Comparison of ENCODE assay signal across 11 cellular contexts in genomic region chr9:121283856-121284732, GRCh38. TPM values are rescaled to one million over a fixed set of nuclear protein-coding genes. Genes with fewer than 3 reads are reported as not detected.
DNase-seq lines count a peak whose midpoint lies in the region; ATAC-seq, FAIRE-seq and TF ChIP-seq lines count a peak whose summit lies in the region.
"Had no signal": no experiment of that assay in that cellular context is flagged by ENCODE, and none has a peak within 500 bp of the region (broad histone marks: within the 10 kb centered on the region; RNA-seq: fewer than 3 reads in every experiment).

No MANE protein-coding gene starts in this region.

- no peak overlapping the region for H3K4me2 ChIP-seq in A549

- H3K4me1 ChIP-seq in A549 (peaks cover 68% of the 10 kb centered on the region), Panc1 (ENCODE audit: control insufficient read depth, insufficient read depth, low read length) (peaks cover 94% of the 10 kb centered on the region), ovary (ENCODE audit: insufficient read depth) (peaks cover 68% of the 10 kb centered on the region)

- in situ Hi-C loops in Panc1 (cut with HindIII; ENCODE audit: low pct_unique_long_range_greater_than_20kb, low sequenced_read_pairs): no loop called here

- TF ChIP-seq CTCF in A549 (IDR thresholded peaks at IDR 0.05) (no peak), Panc1 (IDR thresholded peaks at IDR 0.05) (no peak), ovary (IDR thresholded peaks at IDR 0.05) (no peak)

- H3K4me3 ChIP-seq in A549 (no peak overlapping the region), Panc1 (ENCODE audit: low read depth in 2 of 2, low read length in 2 of 2) (no peak overlapping the region), ovary (no peak overlapping the region)
- H3K4me3 ChIP-seq: MG63 had no signal

- H3K27ac ChIP-seq in A549 (peak overlapping the region; percentile 92 to 93; a peak in 4 of 6 replicates), Panc1 (ENCODE audit: low read length) (peak overlapping the region; percentile 99), epithelial cell of prostate (peak overlapping the region; percentile 98), ovary (peak overlapping the region; percentile 93 to 94)
- H3K27ac ChIP-seq: C4-2B had no signal

- CTCF ChIA-PET in A549 (lab: Yijun Ruan, JAX): interaction anchor here (1.1 to 9.0 kb wide), 5 partner anchors 13 to 71 kb away, joined by 3 to 72 read pairs (median 4); no protein-coding TSS in a partner anchor
- CTCF ChIA-PET in Panc1 (lab: Charles Lee): interaction anchor here (0.6 kb wide), 1 partner anchor 60 kb away, joined by 3 read pairs; no protein-coding TSS in a partner anchor

- DNase-seq in A549 (ENCODE audit: low read depth in 1 of 2, low spot score in 1 of 2): no peak
- DNase-seq in Panc1 (ENCODE audit: low read depth, low spot score): no peak
- no peak for DNase-seq in epithelial cell of prostate (ENCODE audit: low read depth, low spot score)
- peak in 2 of 5 donors; percentile 18 to 20 for DNase-seq in ovary
- no peak for DNase-seq in dedifferentiated amniotic fluid mesenchymal stem cell (ENCODE audit: extremely low spot score)
- no peak for DNase-seq in HT-29 (ENCODE audit: low spot score)
- no peak for DNase-seq in hypothalamus (lab: John Stamatoyannopoulos, UW)
- DNase-seq: MG63; stimulated activated CD4-positive, alpha-beta T cell treated with anti-CD3 and anti-CD28 coated beads, Interleukin-4, amount 100 ng/mL, for 1 hour had no signal

- ATAC-seq in A549 (no peak), Panc1 (no peak), GM21367 (IDR thresholded peaks at IDR 0.05; ENCODE audit: unreplicated experiment) (no peak)

- intact Hi-C loops in Panc1 (cut with micrococcal nuclease; ENCODE audit: unreplicated experiment) (loop anchor here (5.0 kb wide), 1 partner anchor 72 kb away; no protein-coding TSS in a partner anchor), ovary (cut with DNase I) (no loop called here)

- no peak for TF ChIP-seq RAD21 in A549 (conservative IDR thresholded peaks at IDR 0.05 in 1 of 2, IDR thresholded peaks at IDR 0.05 in 1 of 2)

- H3K36me3 ChIP-seq in Panc1 (ENCODE audit: control insufficient read depth, insufficient read depth, low read length): no peaks in the 10 kb centered on the region
- no peaks in the 10 kb centered on the region for H3K36me3 ChIP-seq in ovary

- 77% methylated on average over 11 of the region's 11 CpGs for WGBS in A549 (ENCODE audit: missing lambda C conversion rate)
- WGBS in ovary, 3 donors: 52 to 66% (median 56%) methylated on average over 11 of the region's 11 CpGs

- no peak for FAIRE-seq in A549 (lab: Jason Lieb, UNC)

- POLR2A ChIA-PET in A549 (lab: Yijun Ruan, JAX): interaction anchor here (1.5 kb wide), 1 partner anchor 16 kb away, joined by 5 read pairs; the partner anchor contains the start of gene GSN
- POLR2A ChIA-PET in Panc1 (lab: Charles Lee): no interaction called here

- TF ChIP-seq EP300 in A549 (IDR thresholded peaks at IDR 0.05): no peak
- TF ChIP-seq EP300 in ovary (IDR thresholded peaks at IDR 0.05): no peak

- H3K27me3 ChIP-seq in Panc1 (ENCODE audit: control insufficient read depth, insufficient read depth, low read length) (no peaks in the 10 kb centered on the region), ovary (no peaks in the 10 kb centered on the region)
- H3K27me3 ChIP-seq: MG63 had no signal

- no peak for TF ChIP-seq POLR2A in A549 (IDR thresholded peaks at IDR 0.05; ENCODE audit: low read length)
- TF ChIP-seq POLR2A in ovary (IDR thresholded peaks at IDR 0.05): no peak

- H3K9me3 ChIP-seq in A549 (no peaks in the 10 kb centered on the region), Panc1 (ENCODE audit: control insufficient read depth, insufficient read depth, low read depth, low read length) (no peaks in the 10 kb centered on the region), ovary (no peaks in the 10 kb centered on the region)
- H3K9me3 ChIP-seq: MG63 had no signal

- no TSS peak for BruUV-seq in Panc1 (replicated peaks; lab: Mats Ljungman, UMichigan)

TF ChIP-seq in A549, 52 proteins besides CTCF, POLR2A, EP300 and RAD21 (continues in another document):
- TF ChIP-seq ESRRA (IDR thresholded peaks at IDR 0.05; ENCODE audit: borderline replicate concordance, low read length) (no peak), RCOR1 (IDR thresholded peaks at IDR 0.05; ENCODE audit: low read depth, low read length) (no peak), FOSL2 (IDR thresholded peaks at IDR 0.05) (no peak), FOSL2 (CRISPR knock-in tag; IDR thresholded peaks at IDR 0.05) (no peak), HMGXB4 (CRISPR knock-in tag; IDR thresholded peaks at IDR 0.05; ENCODE audit: borderline replicate concordance) (no peak), ZFP36 (IDR thresholded peaks at IDR 0.05; ENCODE audit: borderline replicate concordance, partially characterized antibody) (no peak), TFCP2L1 (CRISPR knock-in tag; IDR thresholded peaks at IDR 0.05) (no peak), SREBF2 (IDR thresholded peaks at IDR 0.05) (no peak), E2F6 (IDR thresholded peaks at IDR 0.05; ENCODE audit: borderline replicate concordance, low read depth) (no peak), MYC (IDR thresholded peaks at IDR 0.05; ENCODE audit: borderline replicate concordance, low read length) (no peak), JUNB (IDR thresholded peaks at IDR 0.05) (no peak), REST (IDR thresholded peaks at IDR 0.05) (no peak), GATA3 (IDR thresholded peaks at IDR 0.05; ENCODE audit: borderline replicate concordance) (no peak), NFE2L2 (conservative IDR thresholded peaks at IDR 0.05; ENCODE audit: low read length) (no peak), NPAS2 (CRISPR knock-in tag; IDR thresholded peaks at IDR 0.05; ENCODE audit: borderline replicate concordance) (no peak), HEYL (CRISPR knock-in tag; IDR thresholded peaks at IDR 0.05) (no peak), ATOH8 (CRISPR knock-in tag; IDR thresholded peaks at IDR 0.05; ENCODE audit: low read depth) (no peak), EHF (CRISPR knock-in tag; IDR thresholded peaks at IDR 0.05) (no peak)

RNA-seq across cellular contexts. Expression of gene GSN, which starts 16.1 kb away (rescaled TPM):
- polyA plus RNA-seq in A549 (2011; rRNA removed) (77.2 and 88.5 TPM in 2 replicates), A549 (2017; fragmentation: RNase III; extraction: RNeasy Plus Mini Kit Qiagen cat#74134 plus additional on column Dnase treatment) (24.5 to 36.5 TPM (median 33.7 TPM) in 3 replicates), ovary (100 to 1,000 TPM; 370 to 406 TPM)
- polyA plus RNA-seq in A549 (2012; cell fraction: cytosol; rRNA removed): 39.8 and 42.0 TPM in 2 replicates
- 76.2 and 84.7 TPM in 2 replicates for polyA plus RNA-seq in A549 (2012; cell fraction: nucleus; rRNA removed)
- polyA minus RNA-seq in A549 (2011; rRNA and poly(A)+ RNA removed): 110 TPM in 2 replicates
- total RNA-seq in Panc1 (2021; ENCODE audit: unreplicated experiment) (278 TPM), ovary (100 to 1,000 TPM; 188 to 706 (median 295) TPM)
- polyA plus RNA-seq in Panc1 (2012; ENCODE audit: insufficient read length): 483 TPM
- total RNA-seq in HT-29 (2014; rRNA removed; shearing (Covaris generic)): 270 and 283 TPM in 2 replicates
